In genomic region chr10:15725603-15726002, GRCh38 we compare ENCODE assay signal across 8 cellular contexts. TPM values are rescaled to one million over a fixed set of nuclear protein-coding genes. Genes with fewer than 3 reads are reported as not detected.
DNase-seq lines count a peak whose midpoint lies in the region; ATAC-seq, FAIRE-seq and TF ChIP-seq lines count a peak whose summit lies in the region.

No MANE protein-coding gene starts in this region.

- H2BK120ac ChIP-seq in H1 (replicated peaks; ENCODE audit: low read depth, low read length) = no peak overlapping the region

- H3K4me2 ChIP-seq in H1 (ENCODE audit: insufficient read depth in 1 of 2, low read depth in 2 of 2, low read length in 2 of 2) = no peak overlapping the region

- no peak overlapping the region for H4K5ac ChIP-seq in H1 (ENCODE audit: insufficient read length, low read depth, low read length)

- no peaks in the 10 kb centered on the region for H3K79me1 ChIP-seq in H1 (ENCODE audit: low read depth, low read length)

- H2BK12ac ChIP-seq in H1 (ENCODE audit: low read depth, low read length) = no peak overlapping the region

- peak; percentile 13 for FAIRE-seq in H1 (lab: Jason Lieb, UNC)

- no peaks in the 10 kb centered on the region for H3K79me2 ChIP-seq in H1 (ENCODE audit: control insufficient read depth in 1 of 2, insufficient read depth in 2 of 2, low read length in 2 of 2)

- no peak overlapping the region for H3K14ac ChIP-seq in H1 (ENCODE audit: insufficient read length)

- no peak overlapping the region for H2BK20ac ChIP-seq in H1 (ENCODE audit: low read length)

- no peak overlapping the region for H3K9ac ChIP-seq in H1 (replicated peaks in 1 of 4; ENCODE audit: extremely low read depth in 1 of 4, low read depth in 3 of 4, low read length in 3 of 4)

- CTCF ChIA-PET in H1 (lab: Charles Lee; ENCODE audit: partially characterized antibody) = interaction anchor here (1.4 to 1.6 kb wide), 2 partner anchors 14 to 140 kb away, joined by 3 to 4 read pairs; no protein-coding TSS in a partner anchor

- H3K27me3 ChIP-seq in H1 (replicated peaks in 1 of 4; ENCODE audit: control insufficient read depth in 3 of 4, extremely low read depth in 1 of 4, insufficient read depth in 3 of 4, low read length in 3 of 4) = peaks cover 0 to 2% (median under 1%) of the 10 kb centered on the region in 4 experiments; a peak in 2 of 7 replicates

- no peak overlapping the region for H2BK5ac ChIP-seq in H1 (ENCODE audit: low read depth, low read length)

- H3K23ac ChIP-seq in H1 (ENCODE audit: insufficient read length) = no peak overlapping the region

- H3K23me2 ChIP-seq in H1 (ENCODE audit: low read depth, low read length) = peaks cover 1% of the 10 kb centered on the region; the same call in 1 of the 2 replicates

- ATAC-seq in GM18499 (IDR thresholded peaks at IDR 0.05; ENCODE audit: insufficient read depth, unreplicated experiment) = peak; percentile 56
- no peak for ATAC-seq in GM21390 (IDR thresholded peaks at IDR 0.05; ENCODE audit: unreplicated experiment)

- H3K4me3 ChIP-seq in AG09309 (ENCODE audit: control insufficient read depth, low read depth, low read length) (no peak overlapping the region), H1 (ENCODE audit: extremely low read depth in 1 of 4, insufficient read depth in 2 of 4, low read depth in 3 of 4, low read length in 4 of 4) (no peak overlapping the region)

- H3K18ac ChIP-seq in H1 (ENCODE audit: extremely low read depth, low read length) = no peak overlapping the region

- H3K4me1 ChIP-seq in H1 (replicated peaks in 1 of 4; ENCODE audit: control insufficient read depth in 3 of 4, insufficient read depth in 4 of 4, low read length in 3 of 4) = no peaks in the 10 kb centered on the region

- POLR2A ChIA-PET in H1 (lab: Charles Lee; ENCODE audit: partially characterized antibody) = no interaction called here

- H4K8ac ChIP-seq in H1 (ENCODE audit: extremely low read depth, insufficient read depth, low read length) = no peak overlapping the region

- H3K36me3 ChIP-seq in H1 (ENCODE audit: control insufficient read depth in 2 of 4, insufficient read depth in 4 of 4, low read length in 3 of 4) = no peaks in the 10 kb centered on the region

- no peak overlapping the region for H3K4ac ChIP-seq in H1 (replicated peaks; ENCODE audit: insufficient read length, low read depth, low read length)

- no peaks in the 10 kb centered on the region for H3K9me3 ChIP-seq in H1 (ENCODE audit: insufficient read depth in 2 of 2, low read depth in 1 of 2, low read length in 1 of 2)

- no peak for TF ChIP-seq POLR2A in H1 (IDR thresholded peaks at IDR 0.05; ENCODE audit: control extremely low read depth in 1 of 2, low read depth in 2 of 2, low read length in 2 of 2)

- TF ChIP-seq EP300 in H1 (IDR thresholded peaks at IDR 0.05; ENCODE audit: borderline replicate concordance in 1 of 2, low read depth in 2 of 2, low read length in 2 of 2) = no peak

- H2AK5ac ChIP-seq in H1 (ENCODE audit: low read depth, low read length) = no peak overlapping the region

- no peak overlapping the region for H4K91ac ChIP-seq in H1 (replicated peaks; ENCODE audit: insufficient read length, low read length)

- no peak overlapping the region for H2BK15ac ChIP-seq in H1 (ENCODE audit: low read length)

- no peak overlapping the region for H3K27ac ChIP-seq in H1 (ENCODE audit: low read depth, low read length)

- H3K56ac ChIP-seq in H1 (replicated peaks; ENCODE audit: insufficient read length, low read depth, low read length) = no peak overlapping the region

- peak; percentile 71 for TF ChIP-seq CTCF in AG09309 (IDR thresholded peaks at IDR 0.05; ENCODE audit: control insufficient read depth, insufficient read depth, low read depth, low read length, missing control alignments)
- TF ChIP-seq CTCF in H1 (IDR thresholded peaks at IDR 0.05; ENCODE audit: control extremely low read depth in 1 of 3, insufficient read depth in 1 of 3, low read depth in 1 of 3, low read length in 3 of 3) = peak in 2 of 3 experiments; percentile 33 to 43; a peak in 2 of 4 replicates

- 0 out of 2 replicates have a peak overlapping the region, but pooled peaks have one; percentile 39 for H2AFZ ChIP-seq in H1 (ENCODE audit: low read length)

- peak; percentile 51 to 63 for TF ChIP-seq RAD21 in H1 (IDR thresholded peaks at IDR 0.05 in 1 of 2, conservative IDR thresholded peaks at IDR 0.05 in 1 of 2; ENCODE audit: low read depth in 2 of 2, low read length in 2 of 2)

- WGBS in H1 (ENCODE audit: extremely low coverage in 1 of 2, insufficient coverage in 1 of 2, insufficient read length in 1 of 2, insufficient replicate concordance in 2 of 2, low coverage in 1 of 2, low lambda C conversion rate in 2 of 2, missing lambda C conversion rate in 1 of 2), 2 experiments = 84% methylated on average over 2 of the region's 2 CpGs; no CpG with 5 or more reads in 1 of the 2 experiments

- DNase-seq in AG09309 (ENCODE audit: low read depth) = no peak
- DNase-seq in NCI-H69 (lab: John Stamatoyannopoulos, UW) = peak; percentile 51
- no peak for DNase-seq in H1 (ENCODE audit: low read depth in 1 of 2, low spot score in 2 of 2)
- DNase-seq in mucosa of gallbladder (ENCODE audit: low spot score) = peak; percentile 24
- DNase-seq in NK-92 treated with Interleukin-12 subunit alpha and Interleukin-12 subunit beta, amount 100 ng/mL, for 24 hours (lab: John Stamatoyannopoulos, UW) = no peak
- no peak for DNase-seq in activated naive CD4-positive, alpha-beta T cell treated with anti-CD3 and anti-CD28 coated beads, Interleukin-2, amount 50 U/mL, for 16 hours

- H4K20me1 ChIP-seq in H1 (replicated peaks in 1 of 2; ENCODE audit: control insufficient read depth in 1 of 2, insufficient read depth in 2 of 2, low read length in 2 of 2) = no peaks in the 10 kb centered on the region

TF ChIP-seq in H1, 55 proteins besides CTCF, POLR2A, EP300 and RAD21 (continues in another document):
- no peak for TF ChIP-seq SRF (IDR thresholded peaks at IDR 0.05; ENCODE audit: low read depth, low read length)
- TF ChIP-seq MAFK (IDR thresholded peaks at IDR 0.05; ENCODE audit: low read depth, low read length) = no peak
- TF ChIP-seq RFX5 (IDR thresholded peaks at IDR 0.05; ENCODE audit: borderline replicate concordance, low read depth, low read length) = no peak
- TF ChIP-seq EGR1 (IDR thresholded peaks at IDR 0.05; ENCODE audit: borderline replicate concordance, low read depth, low read length) = no peak
- TF ChIP-seq YY1 (IDR thresholded peaks at IDR 0.05; ENCODE audit: low read depth, low read length) = no peak
- TF ChIP-seq TAF7 (optimal IDR thresholded peaks at IDR 0.05; ENCODE audit: borderline replicate concordance, low read depth, low read length) = no peak
- TF ChIP-seq GTF2F1 (IDR thresholded peaks at IDR 0.05; ENCODE audit: borderline replicate concordance, low read depth, low read length) = no peak
- no peak for TF ChIP-seq SIRT6 (IDR thresholded peaks at IDR 0.05; ENCODE audit: low read length)
- TF ChIP-seq ATF2 (IDR thresholded peaks at IDR 0.05; ENCODE audit: low read length) = no peak
- TF ChIP-seq POU5F1 (IDR thresholded peaks at IDR 0.05; ENCODE audit: low read depth, low read length) = no peak
- no peak for TF ChIP-seq KDM4A (IDR thresholded peaks at IDR 0.05; ENCODE audit: low read depth, low read length, severe bottlenecking)
- no peak for TF ChIP-seq CTBP2 (IDR thresholded peaks at IDR 0.05; ENCODE audit: borderline replicate concordance, insufficient read depth, insufficient read length, low read length)
- TF ChIP-seq BACH1 (IDR thresholded peaks at IDR 0.05; ENCODE audit: low read length) = no peak
- TF ChIP-seq CREB1 (IDR thresholded peaks at IDR 0.05) = no peak

RNA-seq across cellular contexts. Expression of gene ITGA8, which starts 5.9 kb away (rescaled TPM):
- total RNA-seq in H1 (2021; fragmentation: NEBNext Ultra II Directional; extraction: Animal tissue kit (Norgen Biotek cat#: 25700)) = not detected in 2 replicates
- polyA plus RNA-seq in H1 (2011; rRNA removed) = 0.02 TPM in 1 of 2 replicates, not detected in the other
- polyA plus RNA-seq in H1 (2011; cell fraction: cytosol; rRNA removed) = not detected
- polyA plus RNA-seq in H1 (2011; cell fraction: nucleus; rRNA removed) = not detected
- polyA plus RNA-seq in H1 (2012, experiment 1 of 2) = 0.07 TPM in 1 of 4 replicates, not detected in the others
- polyA plus RNA-seq in H1 (2012, experiment 2 of 2) = not detected
- not detected for polyA plus RNA-seq in H1 (2013, experiment 1 of 2)
- not detected for polyA plus RNA-seq in H1 (2013, experiment 2 of 2)
- polyA minus RNA-seq in H1 (2011; rRNA and poly(A)+ RNA removed) = not detected in 2 replicates
- polyA minus RNA-seq in H1 (2011; cell fraction: cytosol; rRNA and poly(A)+ RNA removed) = not detected
- polyA minus RNA-seq in H1 (2011; cell fraction: nucleus; rRNA and poly(A)+ RNA removed) = not detected
- 2.4 TPM for total RNA-seq in mucosa of gallbladder

Comparison
In these comparisons a context has a peak if more than half of its experiments do, and no peak if none do; other contexts are left out.
1. DNase-seq: peak in NCI-H69 (single experiment) and mucosa of gallbladder (single experiment); none in AG09309 (single experiment), H1 (0 of 2), NK-92 treated with Interleukin-12 subunit alpha and Interleukin-12 subunit beta, amount 100 ng/mL, for 24 hours (single experiment) and activated naive CD4-positive, alpha-beta T cell treated with anti-CD3 and anti-CD28 coated beads, Interleukin-2, amount 50 U/mL, for 16 hours (single experiment).